Comparison of ENCODE assay signal across 15 cellular contexts in the genomic region with DNA sequence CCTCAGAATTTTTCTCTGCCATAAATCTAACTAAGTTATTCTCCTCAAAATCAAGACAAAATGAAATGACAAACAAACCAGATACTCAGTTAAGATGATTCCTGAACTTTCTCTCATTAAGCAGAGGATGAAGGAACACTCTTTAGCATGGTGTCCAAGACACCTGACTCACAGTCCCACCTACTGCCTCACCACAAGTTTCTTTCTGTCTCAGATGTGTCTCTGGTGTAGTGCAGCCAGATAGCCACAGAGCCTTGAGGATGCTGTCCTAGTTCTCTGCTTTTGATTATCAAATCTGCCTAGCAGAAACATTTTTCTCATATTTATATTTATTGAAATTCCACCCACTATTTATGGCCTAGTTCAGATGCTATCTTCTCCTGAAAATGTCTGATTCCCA.
DNase-seq lines count a peak whose midpoint lies in the region; ATAC-seq lines count a peak whose summit lies in the region.
"Had no signal": no experiment of that assay in that cellular context is flagged by ENCODE, and none has a peak within 500 bp of the region (broad histone marks: within the 10 kb centered on the region; RNA-seq: fewer than 3 reads in every experiment).

No MANE protein-coding gene starts in this region.

- CTCF ChIA-PET in activated CD8-positive, alpha-beta memory T cell treated with anti-CD3 and anti-CD28 coated beads, Interleukin-2, amount 10 ng/mL, durations not matched to agents 7 days and 5 days (lab: Charles Lee): no interaction called here

- H3K27ac Mint-ChIP-seq in activated CD8-positive, alpha-beta memory T cell treated with anti-CD3 and anti-CD28 coated beads, Interleukin-2, amount 10 ng/mL, durations not matched to agents 7 days and 5 days: no peak overlapping the region
- H3K27ac Mint-ChIP-seq: naive thymus-derived CD8-positive, alpha-beta T cell had no signal

- peaks cover 2% of the 10 kb centered on the region for H3K4me1 Mint-ChIP-seq in activated CD8-positive, alpha-beta memory T cell treated with anti-CD3 and anti-CD28 coated beads, Interleukin-2, amount 10 ng/mL, durations not matched to agents 7 days and 5 days
- H3K4me1 Mint-ChIP-seq: naive thymus-derived CD8-positive, alpha-beta T cell had no signal

- no peaks in the 10 kb centered on the region for H3K36me3 Mint-ChIP-seq in activated CD8-positive, alpha-beta memory T cell treated with anti-CD3 and anti-CD28 coated beads, Interleukin-2, amount 10 ng/mL, durations not matched to agents 7 days and 5 days

- ATAC-seq in GM18519 (IDR thresholded peaks at IDR 0.05; ENCODE audit: low FRiP score, unreplicated experiment): peak; percentile 97
- ATAC-seq in GM21360 (IDR thresholded peaks at IDR 0.05; ENCODE audit: unreplicated experiment): peak; percentile 98
- peak; percentile 100 for ATAC-seq in HG02885 (IDR thresholded peaks at IDR 0.05; ENCODE audit: poor library complexity, unreplicated experiment)
- peak; percentile 94 for ATAC-seq in HG03521 (IDR thresholded peaks at IDR 0.05; ENCODE audit: unreplicated experiment)
- no peak for ATAC-seq in activated CD8-positive, alpha-beta memory T cell treated with anti-CD3 and anti-CD28 coated beads, Interleukin-2, amount 10 ng/mL, durations not matched to agents 7 days and 5 days
- ATAC-seq: naive thymus-derived CD8-positive, alpha-beta T cell had no signal

- H3K27me3 Mint-ChIP-seq in activated CD8-positive, alpha-beta memory T cell treated with anti-CD3 and anti-CD28 coated beads, Interleukin-2, amount 10 ng/mL, durations not matched to agents 7 days and 5 days: no peaks in the 10 kb centered on the region

- peaks cover 15% of the 10 kb centered on the region for H3K9me3 Mint-ChIP-seq in activated CD8-positive, alpha-beta memory T cell treated with anti-CD3 and anti-CD28 coated beads, Interleukin-2, amount 10 ng/mL, durations not matched to agents 7 days and 5 days (ENCODE audit: low read depth)

- no peak overlapping the region for H3K4me3 Mint-ChIP-seq in activated CD8-positive, alpha-beta memory T cell treated with anti-CD3 and anti-CD28 coated beads, Interleukin-2, amount 10 ng/mL, durations not matched to agents 7 days and 5 days
- H3K4me3 Mint-ChIP-seq: naive thymus-derived CD8-positive, alpha-beta T cell had no signal

- DNase-seq in NCI-H187 (lab: John Stamatoyannopoulos, UW): no peak
- DNase-seq in superior temporal gyrus (ENCODE audit: extremely low spot score): no peak
- no peak for DNase-seq in activated CD8-positive, alpha-beta memory T cell treated with anti-CD3 and anti-CD28 coated beads, Interleukin-2, amount 10 ng/mL, durations not matched to agents 7 days and 5 days
- DNase-seq in NCI-H2107 (lab: John Stamatoyannopoulos, UW): no peak
- DNase-seq: activated CD8-positive, alpha-beta memory T cell treated with anti-CD3 and anti-CD28 coated beads, Interleukin-2, amount 50 U/mL, for 48 hours; amniotic stem cell; dermis blood vessel endothelial cell; foreskin melanocyte; GDM1; naive thymus-derived CD8-positive, alpha-beta T cell; NCI-H446 treated with DMSO at 0.1 percent for 48 hours had no signal
